8 cellular contexts compared by ENCODE assay signal in genomic region chr22:23180893-23181762, GRCh38. TPM values are rescaled to one million over a fixed set of nuclear protein-coding genes. Genes with fewer than 3 reads are reported as not detected.
DNase-seq lines count a peak whose midpoint lies in the region; ATAC-seq, FAIRE-seq and TF ChIP-seq lines count a peak whose summit lies in the region.

No MANE protein-coding gene starts in this region.

- TF ChIP-seq POLR2A in K562 (conservative IDR thresholded peaks at IDR 0.05) (no peak), lower leg skin (IDR thresholded peaks at IDR 0.05) (no peak), testis (IDR thresholded peaks at IDR 0.05) (no peak)

- peak overlapping the region; percentile 74 for H3K4me3 Mint-ChIP-seq in Calu3 (ENCODE audit: low read depth, unreplicated experiment)

- H3K4me2 ChIP-seq in MM.1S (ENCODE audit: low read depth, low read length) (peak overlapping the region; percentile 90), K562 (ENCODE audit: insufficient read depth, low read length) (peak overlapping the region; percentile 80)

- TF ChIP-seq CTCF in Calu3 (IDR thresholded peaks at IDR 0.05; ENCODE audit: unreplicated experiment) = no peak
- TF ChIP-seq CTCF in MM.1S (IDR thresholded peaks at IDR 0.05; ENCODE audit: low read length) = no peak
- no peak for TF ChIP-seq CTCF in K562 (IDR thresholded peaks at IDR 0.05 in 2 of 3, conservative IDR thresholded peaks at IDR 0.05 in 1 of 3; ENCODE audit: insufficient read depth in 2 of 3, low read depth in 1 of 3, low read length in 3 of 3)
- TF ChIP-seq CTCF in lower leg skin (IDR thresholded peaks at IDR 0.05) = no peak
- TF ChIP-seq CTCF in testis (IDR thresholded peaks at IDR 0.05) = no peak

- H3K79me2 ChIP-seq in MM.1S (ENCODE audit: low read length) (peaks cover 70% of the 10 kb centered on the region), K562 (ENCODE audit: control insufficient read depth, insufficient read depth, low read length) (peaks cover 54% of the 10 kb centered on the region)

- TF ChIP-seq RAD21 in K562 (CRISPR knock-in tag; conservative IDR thresholded peaks at IDR 0.05 in 1 of 2, IDR thresholded peaks at IDR 0.05 in 1 of 2) = no peak

- no peaks in the 10 kb centered on the region for H3K9me3 Mint-ChIP-seq in Calu3 (ENCODE audit: low read depth, unreplicated experiment)

- H3K36me3 ChIP-seq in MM.1S (replicated peaks; ENCODE audit: insufficient read depth, low read length) (peaks cover 4% of the 10 kb centered on the region; the same call in 1 of the 2 replicates), K562 (ENCODE audit: control insufficient read depth, insufficient read depth, low read length) (peaks cover 41% of the 10 kb centered on the region), testis (ENCODE audit: low read depth, missing control alignments) (no peaks in the 10 kb centered on the region)

- DNase-seq in Calu3 (peak; percentile 27), MM.1S (peak; percentile 42), K562 (ENCODE audit: extremely low read depth in 1 of 4, low spot score in 3 of 4) (peak; percentile 87 to 97 (median 94)), lower leg skin (ENCODE audit: low spot score in 2 of 2) (no peak), testis (no peak), NCI-H1694 (lab: John Stamatoyannopoulos, UW) (no peak), substantia nigra (lab: John Stamatoyannopoulos, UW) (no peak)

- no peak for ATAC-seq in K562
- ATAC-seq in GM21423 (IDR thresholded peaks at IDR 0.05; ENCODE audit: unreplicated experiment) = no peak

- H4K20me1 ChIP-seq in MM.1S (ENCODE audit: insufficient read depth, low read length) = peaks cover 26% of the 10 kb centered on the region
- H4K20me1 ChIP-seq in K562 (replicated peaks; ENCODE audit: control insufficient read depth, insufficient read depth, low read length) = peaks cover 42% of the 10 kb centered on the region

- H3K4me1 ChIP-seq in MM.1S (ENCODE audit: low read length) (peaks cover 46% of the 10 kb centered on the region), K562 (replicated peaks in 1 of 2; ENCODE audit: control insufficient read depth in 2 of 2, insufficient read depth in 2 of 2, low read length in 2 of 2) (peaks cover 72 to 85% of the 10 kb centered on the region in 2 experiments), testis (peaks cover 51% of the 10 kb centered on the region)

- TF ChIP-seq EP300 in K562 (IDR thresholded peaks at IDR 0.05; ENCODE audit: low read length) = no peak

- in situ Hi-C loops in K562 (cut with MboI) = no loop called here

- H3K9me1 ChIP-seq in K562 (ENCODE audit: control insufficient read depth, insufficient read depth, low read length) = peaks cover 43% of the 10 kb centered on the region

- H3K9ac ChIP-seq in MM.1S (ENCODE audit: low read length) (peak overlapping the region; percentile 76), K562 (ENCODE audit: insufficient read depth in 1 of 2, low read depth in 2 of 2, low read length in 2 of 2) (peak overlapping the region; percentile 62 to 95)

- H3K27me3 Mint-ChIP-seq in Calu3 (ENCODE audit: unreplicated experiment) = no peaks in the 10 kb centered on the region

- peaks cover 52% of the 10 kb centered on the region for H3F3A ChIP-seq in MM.1S (ENCODE audit: insufficient read depth, low read length)

- CTCF ChIA-PET in Calu3 (lab: Charles Lee) = interaction anchor here (0.6 to 6.0 kb wide), 7 partner anchors 19 to 205 kb away, joined by 3 to 109 read pairs (median 4); partner anchors contain the start of gene RAB36
- CTCF ChIA-PET in K562 (lab: Yijun Ruan, JAX; ENCODE audit: low intra/inter-chr PET ratio) = interaction anchor here (1.2 to 11.5 kb wide), 4 partner anchors 24 to 222 kb away, joined by 3 to 800 read pairs (median 6); no protein-coding TSS in a partner anchor

- H3K27ac Mint-ChIP-seq in Calu3 (ENCODE audit: unreplicated experiment) = peak overlapping the region; percentile 88

- H2AFZ ChIP-seq in MM.1S (ENCODE audit: low read length) (no peak overlapping the region), K562 (ENCODE audit: low read depth, low read length) (peak overlapping the region; percentile 87)

- H3K9me2 ChIP-seq in MM.1S (replicated peaks; ENCODE audit: insufficient read depth, low read length) = no peaks in the 10 kb centered on the region

- H3K27me3 ChIP-seq in MM.1S (replicated peaks; ENCODE audit: insufficient read depth, low read length) = no peaks in the 10 kb centered on the region
- H3K27me3 ChIP-seq in K562 (ENCODE audit: control insufficient read depth in 2 of 2, insufficient read depth in 2 of 2, low read length in 2 of 2) = no peaks in the 10 kb centered on the region
- no peaks in the 10 kb centered on the region for H3K27me3 ChIP-seq in testis

- intact Hi-C loops in Calu3 (cut with micrococcal nuclease; ENCODE audit: unreplicated experiment) = loop anchor here (10.0 kb wide), 1 partner anchor 64 kb away; no protein-coding TSS in a partner anchor
- intact Hi-C loops in K562 (cut with micrococcal nuclease) = loop anchor here (1.0 kb wide), 1 partner anchor 36 kb away; the partner anchor contains the start of gene RAB36
- intact Hi-C loops in lower leg skin (cut with DNase I; ENCODE audit: low total_unique reads) = no loop called here
- intact Hi-C loops in testis (cut with DNase I; ENCODE audit: low total_unique reads) = no loop called here

- H3K4me3 ChIP-seq in MM.1S (ENCODE audit: low read length) (peak overlapping the region; percentile 88), K562 (peak overlapping the region; percentile 46), lower leg skin (ENCODE audit: low read depth, poor library complexity, severe bottlenecking) (peak overlapping the region; percentile 81), testis (peak overlapping the region; percentile 59 to 60)

- FAIRE-seq in K562 (lab: Jason Lieb, UNC) = no peak

- BruUV-seq in Calu3 (replicated peaks; lab: Mats Ljungman, UMichigan) (no TSS peak), K562 (replicated peaks; lab: Mats Ljungman, UMichigan) (no TSS peak)

- H3K9me3 ChIP-seq in MM.1S (replicated peaks; ENCODE audit: insufficient read depth, low read length) = no peaks in the 10 kb centered on the region
- peaks cover 9% of the 10 kb centered on the region for H3K9me3 ChIP-seq in K562 (replicated peaks; ENCODE audit: control insufficient read depth, insufficient read depth, low read depth, low read length)
- no peaks in the 10 kb centered on the region for H3K9me3 ChIP-seq in testis

- H3K36me3 Mint-ChIP-seq in Calu3 (ENCODE audit: insufficient read depth, unreplicated experiment) = peaks cover 71% of the 10 kb centered on the region

- 19% methylated on average over 116 of the region's 116 CpGs for whole genome bisulfite sequencing in K562 (ENCODE audit: insufficient coverage, low coverage, missing lambda C conversion rate)
- WGBS in lower leg skin, 2 donors = 14 to 58% methylated on average over 20 to 56 of the region's 116 CpGs
- WGBS in testis, 2 donors = 2 to 16% methylated on average over 9 to 77 of the region's 116 CpGs

- H3K27ac ChIP-seq in MM.1S (ENCODE audit: low read length) (peak overlapping the region; percentile 54; the same call in 1 of the 2 replicates), K562 (ENCODE audit: extremely low read depth, low read depth, low read length) (peak overlapping the region; percentile 66), testis (peak overlapping the region in 1 of 2 donors; percentile 64), substantia nigra (ENCODE audit: low read depth, low read length, poor library complexity, severe bottlenecking) (no peak overlapping the region)

- POLR2A ChIA-PET in K562 (lab: Yijun Ruan, JAX) = interaction anchor here (0.6 to 86.5 kb wide), 15 partner anchors 5 to 332 kb away, joined by 3 to 3476 read pairs (median 11); partner anchors contain the start of genes BCR, RAB36 and RSPH14

- peaks cover 63% of the 10 kb centered on the region for H3K4me1 Mint-ChIP-seq in Calu3 (ENCODE audit: low read depth, unreplicated experiment)

RNA-seq across cellular contexts. Expression of gene BCR, which starts 0.8 kb away (rescaled TPM):
- total RNA-seq in Calu3 (2022) = 83.6 and 91.0 TPM in 2 replicates
- 234 and 446 TPM in 2 replicates for total RNA-seq in K562 (2011; cell fraction: chromatin; rRNA removed; ENCODE audit: low replicate concordance)
- 279 and 314 TPM in 2 replicates for total RNA-seq in K562 (2011; cell fraction: nucleolus; rRNA removed)
- total RNA-seq in K562 (2011; cell fraction: nucleoplasm; rRNA removed) = 196 and 222 TPM in 2 replicates
- 81.7 and 100 TPM in 2 replicates for total RNA-seq in K562 (2014; rRNA removed)
- 27.5 and 45.6 TPM in 2 replicates for total RNA-seq in K562 (2014; rRNA removed; fragmentation: Illumina TruSeq; extraction: Trizol)
- 65.7 and 68.4 TPM in 2 replicates for total RNA-seq in K562 (2015; rRNA removed; fragmentation: Illumina TruSeq; extraction: Trizol)
- 144 and 150 TPM in 2 replicates for total RNA-seq in K562 (2021)
- 20.9 and 36.8 TPM in 2 replicates for polyA plus RNA-seq in K562 (2011; rRNA removed)
- 26.4 and 31.1 TPM in 2 replicates for polyA plus RNA-seq in K562 (2011; cell fraction: cytosol; rRNA removed)
- 57.9 and 76.9 TPM in 2 replicates for polyA plus RNA-seq in K562 (2011; cell fraction: nucleus; rRNA removed)
- 73.9 and 75.3 TPM in 2 replicates for polyA plus RNA-seq in K562 (2012)
- 45.8 and 60.4 TPM in 2 replicates for polyA plus RNA-seq in K562 (2014; fragmentation: Illumina TruSeq; extraction: Trizol)
- polyA plus RNA-seq in K562 (2014; fragmentation: Nextera tagmentation; extraction: Ambion mirVana) = under 1 TPM; 0.41 to 0.70 TPM
- polyA plus RNA-seq in K562 (2014; rRNA removed) = 34.9 and 36.1 TPM in 2 replicates
- 113 and 124 TPM in 2 replicates for polyA minus RNA-seq in K562 (2011; rRNA and poly(A)+ RNA removed)
- polyA minus RNA-seq in K562 (2011; cell fraction: cytosol; rRNA and poly(A)+ RNA removed) = 132 and 181 TPM in 2 replicates
- polyA minus RNA-seq in K562 (2011; cell fraction: nucleus; rRNA and poly(A)+ RNA removed) = 138 and 300 TPM in 2 replicates
- total RNA-seq in lower leg skin = 100 to 1,000 TPM in 1 of 4 donors, 10 to 100 TPM in 3; 70.5 to 102 (median 84.1) TPM
- total RNA-seq in testis = 100 to 1,000 TPM; 105 to 108 TPM
- 52.5 TPM for polyA plus RNA-seq in testis (ENCODE audit: insufficient read depth, low read depth, low replicate concordance)

RNA-seq across cellular contexts. Expression of gene RAB36, which starts 35.9 kb away (rescaled TPM):
- total RNA-seq in Calu3 (2022) = 2.1 and 2.6 TPM in 2 replicates
- total RNA-seq in K562 (2011; cell fraction: chromatin; rRNA removed; ENCODE audit: low replicate concordance) = not detected in 2 replicates
- total RNA-seq in K562 (2011; cell fraction: nucleolus; rRNA removed) = not detected in 2 replicates
- total RNA-seq in K562 (2011; cell fraction: nucleoplasm; rRNA removed) = not detected in 2 replicates
- 0.04 and 0.50 TPM in 2 replicates for total RNA-seq in K562 (2014; rRNA removed)
- not detected in 2 replicates for total RNA-seq in K562 (2014; rRNA removed; fragmentation: Illumina TruSeq; extraction: Trizol)
- not detected in 2 replicates for total RNA-seq in K562 (2015; rRNA removed; fragmentation: Illumina TruSeq; extraction: Trizol)
- total RNA-seq in K562 (2021) = 0.09 TPM in 1 of 2 replicates, not detected in the other
- polyA plus RNA-seq in K562 (2011; rRNA removed) = 0.01 and 0.04 TPM in 2 replicates
- 0.58 TPM in 1 of 2 replicates, not detected in the other for polyA plus RNA-seq in K562 (2011; cell fraction: cytosol; rRNA removed)
- polyA plus RNA-seq in K562 (2011; cell fraction: nucleus; rRNA removed) = 0.06 TPM in 1 of 2 replicates, not detected in the other
- 0.08 and 0.18 TPM in 2 replicates for polyA plus RNA-seq in K562 (2012)
- not detected in 2 replicates for polyA plus RNA-seq in K562 (2014; fragmentation: Illumina TruSeq; extraction: Trizol)
- polyA plus RNA-seq in K562 (2014; fragmentation: Nextera tagmentation; extraction: Ambion mirVana) = under 1 TPM; 0.04 to 0.08 TPM
- 0.08 TPM in 1 of 2 replicates, not detected in the other for polyA plus RNA-seq in K562 (2014; rRNA removed)
- 0.42 TPM in 1 of 2 replicates, not detected in the other for polyA minus RNA-seq in K562 (2011; rRNA and poly(A)+ RNA removed)
- polyA minus RNA-seq in K562 (2011; cell fraction: cytosol; rRNA and poly(A)+ RNA removed) = not detected in 2 replicates
- polyA minus RNA-seq in K562 (2011; cell fraction: nucleus; rRNA and poly(A)+ RNA removed) = 0.11 and 0.40 TPM in 2 replicates
- total RNA-seq in lower leg skin = 1 to 10 TPM; 1.2 to 3.6 (median 1.8) TPM
- total RNA-seq in testis = 1 to 10 TPM; 7.4 to 7.5 TPM
- polyA plus RNA-seq in testis (ENCODE audit: insufficient read depth, low read depth, low replicate concordance) = 11.1 TPM

RNA-seq across cellular contexts. Expression of gene RSPH14, which starts 39.3 kb away (rescaled TPM):
- total RNA-seq in Calu3 (2022) (not detected in 2 replicates), K562 (2014; rRNA removed) (not detected in 2 replicates), K562 (2014; rRNA removed; fragmentation: Illumina TruSeq; extraction: Trizol) (not detected in 2 replicates), K562 (2015; rRNA removed; fragmentation: Illumina TruSeq; extraction: Trizol) (not detected in 2 replicates), K562 (2021) (not detected in 2 replicates), lower leg skin (1 to 10 TPM in 2 of 4 donors, not detected in 2; 1.1 to 1.7 TPM), testis (10 to 100 TPM; 12.1 to 22.8 TPM)
- not detected in 2 replicates for total RNA-seq in K562 (2011; cell fraction: chromatin; rRNA removed; ENCODE audit: low replicate concordance)
- not detected in 2 replicates for total RNA-seq in K562 (2011; cell fraction: nucleolus; rRNA removed)
- total RNA-seq in K562 (2011; cell fraction: nucleoplasm; rRNA removed) = not detected in 2 replicates
- polyA plus RNA-seq in K562 (2011; rRNA removed) (0.24 TPM in 1 of 2 replicates, not detected in the other), K562 (2014; fragmentation: Illumina TruSeq; extraction: Trizol) (not detected in 2 replicates), K562 (2014; fragmentation: Nextera tagmentation; extraction: Ambion mirVana) (under 1 TPM in 1 of 2 experiments, not detected in 1; 0.35 TPM), K562 (2014; rRNA removed) (not detected in 2 replicates), testis (ENCODE audit: insufficient read depth, low read depth, low replicate concordance) (45.4 TPM)
- polyA plus RNA-seq in K562 (2011; cell fraction: cytosol; rRNA removed) = not detected in 2 replicates
- 0.27 TPM in 1 of 2 replicates, not detected in the other for polyA plus RNA-seq in K562 (2011; cell fraction: nucleus; rRNA removed)
- polyA plus RNA-seq in K562 (2012) = not detected in 2 replicates
- polyA minus RNA-seq in K562 (2011; rRNA and poly(A)+ RNA removed) = not detected in 2 replicates
- not detected in 2 replicates for polyA minus RNA-seq in K562 (2011; cell fraction: cytosol; rRNA and poly(A)+ RNA removed)
- not detected in 2 replicates for polyA minus RNA-seq in K562 (2011; cell fraction: nucleus; rRNA and poly(A)+ RNA removed)

Comparison
In these comparisons a context has a peak if more than half of its experiments do, and no peak if none do; other contexts are left out.
1. DNase-seq: peak in Calu3 (single experiment), MM.1S (single experiment) and K562 (4 of 4); none in lower leg skin (0 of 2), testis (single experiment), NCI-H1694 (single experiment) and substantia nigra (0 of 49).
2. RNA of gene RSPH14, which starts 39.3 kb away (total RNA-seq): 12.1 to 22.8 TPM in testis; 1.1 to 1.7 TPM in lower leg skin, not detected in Calu3 and not detected in K562; every median in the first group is over 4 times any median in the second.
3. intact Hi-C loops: an anchor here in Calu3 (10.0 kb wide) and K562 (1.0 kb wide); none called in lower leg skin and testis.
4. Peak in every context shown above with its lines, with median percentiles within 50 percentile points of each other: H3K4me3 ChIP-seq.